In the genomic region with DNA sequence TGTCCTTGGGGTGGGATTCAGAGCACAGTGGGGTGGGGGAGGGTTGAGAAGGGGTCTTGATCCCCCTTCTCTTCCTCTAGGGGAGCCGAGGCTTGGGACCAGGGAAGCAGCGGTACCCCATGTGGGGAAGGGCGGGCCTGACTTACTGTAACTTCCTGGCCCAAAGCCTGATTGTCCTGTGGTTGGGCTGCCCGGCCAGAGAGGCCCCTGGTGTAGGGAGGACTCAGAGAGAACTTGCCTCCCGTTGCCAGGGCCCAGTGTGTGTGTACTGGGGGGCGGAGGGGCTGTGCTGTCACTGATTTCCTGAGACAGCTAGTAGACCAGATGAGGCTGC, we compare ENCODE assay signal across 1 cellular context.
TF ChIP-seq lines count a peak whose summit lies in the region.

No MANE protein-coding gene starts in this region.

TF ChIP-seq in GM23338, 12 proteins besides CTCF, POLR2A, EP300 and RAD21 (continued from another document):
- TF ChIP-seq, protein P1, sequence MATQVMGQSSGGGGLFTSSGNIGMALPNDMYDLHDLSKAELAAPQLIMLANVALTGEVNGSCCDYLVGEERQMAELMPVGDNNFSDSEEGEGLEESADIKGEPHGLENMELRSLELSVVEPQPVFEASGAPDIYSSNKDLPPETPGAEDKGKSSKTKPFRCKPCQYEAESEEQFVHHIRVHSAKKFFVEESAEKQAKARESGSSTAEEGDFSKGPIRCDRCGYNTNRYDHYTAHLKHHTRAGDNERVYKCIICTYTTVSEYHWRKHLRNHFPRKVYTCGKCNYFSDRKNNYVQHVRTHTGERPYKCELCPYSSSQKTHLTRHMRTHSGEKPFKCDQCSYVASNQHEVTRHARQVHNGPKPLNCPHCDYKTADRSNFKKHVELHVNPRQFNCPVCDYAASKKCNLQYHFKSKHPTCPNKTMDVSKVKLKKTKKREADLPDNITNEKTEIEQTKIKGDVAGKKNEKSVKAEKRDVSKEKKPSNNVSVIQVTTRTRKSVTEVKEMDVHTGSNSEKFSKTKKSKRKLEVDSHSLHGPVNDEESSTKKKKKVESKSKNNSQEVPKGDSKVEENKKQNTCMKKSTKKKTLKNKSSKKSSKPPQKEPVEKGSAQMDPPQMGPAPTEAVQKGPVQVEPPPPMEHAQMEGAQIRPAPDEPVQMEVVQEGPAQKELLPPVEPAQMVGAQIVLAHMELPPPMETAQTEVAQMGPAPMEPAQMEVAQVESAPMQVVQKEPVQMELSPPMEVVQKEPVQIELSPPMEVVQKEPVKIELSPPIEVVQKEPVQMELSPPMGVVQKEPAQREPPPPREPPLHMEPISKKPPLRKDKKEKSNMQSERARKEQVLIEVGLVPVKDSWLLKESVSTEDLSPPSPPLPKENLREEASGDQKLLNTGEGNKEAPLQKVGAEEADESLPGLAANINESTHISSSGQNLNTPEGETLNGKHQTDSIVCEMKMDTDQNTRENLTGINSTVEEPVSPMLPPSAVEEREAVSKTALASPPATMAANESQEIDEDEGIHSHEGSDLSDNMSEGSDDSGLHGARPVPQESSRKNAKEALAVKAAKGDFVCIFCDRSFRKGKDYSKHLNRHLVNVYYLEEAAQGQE (IDR thresholded peaks at IDR 0.05; ENCODE audit: unreplicated experiment): no peak
- no peak for TF ChIP-seq POLR2AphosphoS5 (IDR thresholded peaks at IDR 0.05; ENCODE audit: low read depth)
- no peak for TF ChIP-seq STAT1 (IDR thresholded peaks at IDR 0.05; ENCODE audit: unreplicated experiment)
- TF ChIP-seq ZNF331 (CRISPR knock-in tag; IDR thresholded peaks at IDR 0.05; ENCODE audit: low read depth): no peak
- TF ChIP-seq ZNF114 (CRISPR knock-in tag; IDR thresholded peaks at IDR 0.05): no peak
- TF ChIP-seq NANOG (IDR thresholded peaks at IDR 0.05; ENCODE audit: borderline replicate concordance): no peak
- no peak for TF ChIP-seq EZH2phosphoT487 (IDR thresholded peaks at IDR 0.05; ENCODE audit: unreplicated experiment)
TF ChIP-seq in GM23338: peak in this region for 0.
